15 cellular contexts compared by ENCODE assay signal in the genomic region with DNA sequence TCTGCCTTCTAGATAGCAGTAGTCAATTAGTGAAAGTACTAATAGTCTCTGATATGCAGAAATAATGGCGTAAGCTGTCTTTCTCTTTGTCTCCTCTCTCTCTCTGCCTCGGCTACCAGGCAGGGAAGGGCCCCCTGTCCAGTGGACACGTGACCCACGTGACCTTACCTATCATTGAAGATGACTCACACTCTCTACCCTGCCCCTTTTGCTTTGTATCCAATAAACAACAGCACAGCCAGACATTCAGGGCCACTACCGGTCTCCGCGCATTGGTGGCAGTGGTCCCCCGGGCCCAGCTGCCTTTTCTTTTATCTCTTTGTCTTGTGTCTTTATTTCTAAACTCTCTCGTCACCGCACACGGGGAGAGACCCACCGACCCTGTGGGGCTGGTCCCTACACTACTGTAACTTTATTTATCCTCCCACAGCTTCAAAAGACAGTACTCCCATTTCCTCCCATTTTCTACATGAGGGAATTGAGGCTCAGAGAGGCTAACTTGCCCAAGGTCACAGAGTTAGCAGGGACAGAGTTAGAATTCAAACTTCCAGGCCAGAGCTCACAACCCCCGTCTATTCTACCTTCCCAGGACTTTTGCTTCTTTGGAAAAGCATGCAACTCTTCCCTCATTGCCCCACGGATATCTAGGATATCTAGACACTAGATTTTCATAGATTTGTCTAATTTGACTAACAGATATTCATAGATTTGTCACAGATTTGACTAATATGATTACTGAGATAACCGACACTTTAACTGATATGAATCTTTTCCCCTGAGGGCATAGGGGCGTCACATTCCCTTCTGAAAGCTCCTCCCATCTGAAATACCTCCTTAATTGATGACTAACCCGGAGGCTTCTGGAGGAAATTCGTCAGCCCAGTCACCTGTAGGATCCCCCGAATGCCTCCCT. TPM values are rescaled to one million over a fixed set of nuclear protein-coding genes. Genes with fewer than 3 reads are reported as not detected.
DNase-seq lines count a peak whose midpoint lies in the region; ATAC-seq and TF ChIP-seq lines count a peak whose summit lies in the region.
"Had no signal": no experiment of that assay in that cellular context is flagged by ENCODE, and none has a peak within 500 bp of the region (broad histone marks: within the 10 kb centered on the region; RNA-seq: fewer than 3 reads in every experiment).

No MANE protein-coding gene starts in this region.

- BruUV-seq in A673 (replicated peaks; lab: Mats Ljungman, UMichigan) = no TSS peak

- no peaks in the 10 kb centered on the region for H3F3A ChIP-seq in GM23248 (ENCODE audit: insufficient read depth)

- H3K27ac ChIP-seq in A673 (ENCODE audit: low read depth, low read length, poor library complexity, severe bottlenecking) = no peak overlapping the region
- no peak overlapping the region for H3K27ac ChIP-seq in GM23248
- no peak overlapping the region for H3K27ac ChIP-seq in lower lobe of right lung
- no peak overlapping the region for H3K27ac ChIP-seq in ascending aorta

- WGBS in GM23248 (ENCODE audit: low coverage in 1 of 2, low lambda C conversion rate in 2 of 2, missing lambda C conversion rate in 2 of 2), 2 experiments = 57 to 60% methylated on average over 19 of the region's 19 CpGs

- POLR2A ChIA-PET in A673 (lab: Charles Lee; ENCODE audit: low non-redundant PET) = no interaction called here

- H3K9me2 ChIP-seq in GM23248 (ENCODE audit: insufficient read depth) = no peaks in the 10 kb centered on the region

- no peaks in the 10 kb centered on the region for H3K79me2 ChIP-seq in GM23248 (ENCODE audit: insufficient read depth)

- no peak for ATAC-seq in GM19324 (IDR thresholded peaks at IDR 0.05; ENCODE audit: low FRiP score, unreplicated experiment)
- no peak for ATAC-seq in lower lobe of right lung

- H3K9ac ChIP-seq in GM23248 = no peak overlapping the region

- H4K20me1 ChIP-seq in GM23248 (ENCODE audit: insufficient read depth) = no peaks in the 10 kb centered on the region

- intact Hi-C loops in A673 (cut with micrococcal nuclease; ENCODE audit: unreplicated experiment) = no loop called here
- intact Hi-C loops in lower lobe of right lung (cut with DNase I) = no loop called here
- intact Hi-C loops in ascending aorta (cut with DNase I) = no loop called here

- TF ChIP-seq CTCF in A673 (conservative IDR thresholded peaks at IDR 0.05; ENCODE audit: low read depth, low read length) (no peak), fibroblast of the aortic adventitia (IDR thresholded peaks at IDR 0.05; ENCODE audit: insufficient read depth, low read length) (no peak), lower lobe of right lung (IDR thresholded peaks at IDR 0.05) (no peak), ascending aorta (IDR thresholded peaks at IDR 0.05) (no peak)

- CTCF ChIA-PET in A673 (lab: Charles Lee) = interaction anchor here (0.9 kb wide), 1 partner anchor 38 kb away, joined by 3 read pairs; no protein-coding TSS in a partner anchor

- H3K27me3 ChIP-seq in A673 (replicated peaks; ENCODE audit: insufficient read depth, low read depth, low read length, poor library complexity) (no peaks in the 10 kb centered on the region), GM23248 (replicated peaks; ENCODE audit: insufficient read depth) (peaks cover 39% of the 10 kb centered on the region; the same call in 1 of the 2 replicates), lower lobe of right lung (ENCODE audit: low read depth) (no peaks in the 10 kb centered on the region), ascending aorta (no peaks in the 10 kb centered on the region)

- in situ Hi-C loops in GM23248 (cut with MboI) = no loop called here

- H3K4me1 ChIP-seq in A673 (ENCODE audit: insufficient read depth, low read length, poor library complexity, severe bottlenecking) (peaks cover 12% of the 10 kb centered on the region), GM23248 (ENCODE audit: insufficient read depth) (peaks cover 4% of the 10 kb centered on the region), lower lobe of right lung (no peaks in the 10 kb centered on the region), ascending aorta (peaks cover 0 to 5% of the 10 kb centered on the region in 2 donors)

- no peak overlapping the region for H3K4me2 ChIP-seq in GM23248 (ENCODE audit: unreplicated experiment)

- no peak overlapping the region for H2AFZ ChIP-seq in GM23248

- no peak overlapping the region for H3K4me3 ChIP-seq in A673 (ENCODE audit: low read depth, low read length, poor library complexity, severe bottlenecking)
- H3K4me3 ChIP-seq in GM23248 = no peak overlapping the region
- H3K4me3 ChIP-seq in fibroblast of the aortic adventitia (ENCODE audit: low read depth, low read length) = no peak overlapping the region
- H3K4me3 ChIP-seq in lower lobe of right lung = no peak overlapping the region
- H3K4me3 ChIP-seq in ascending aorta = no peak overlapping the region

- DNase-seq in A673 (ENCODE audit: low spot score) = peak; percentile 53
- peak; percentile 42 for DNase-seq in GM23248
- peak; percentile 89 for DNase-seq in NCI-H526 treated with DMSO at 0.1 percent for 48 hours (lab: John Stamatoyannopoulos, UW)
- peak; percentile 6 for DNase-seq in fibroblast of the aortic adventitia (ENCODE audit: low read depth)
- no peak for DNase-seq in NCI-H1092 (lab: John Stamatoyannopoulos, UW)
- no peak for DNase-seq in lower lobe of right lung
- no peak for DNase-seq in ascending aorta (ENCODE audit: low spot score in 2 of 2)
- DNase-seq: activated naive CD4-positive, alpha-beta T cell; effector CD8-positive, alpha-beta T cell; NCI-H69 had no signal

- H3K9me3 ChIP-seq in A673 (ENCODE audit: low read depth, low read length, poor library complexity, severe bottlenecking) (no peaks in the 10 kb centered on the region), GM23248 (ENCODE audit: low read depth) (no peaks in the 10 kb centered on the region), lower lobe of right lung (no peaks in the 10 kb centered on the region), ascending aorta (no peaks in the 10 kb centered on the region)

- no peaks in the 10 kb centered on the region for H3K36me3 ChIP-seq in A673 (ENCODE audit: insufficient read depth, low read length, poor library complexity, severe bottlenecking)
- no peaks in the 10 kb centered on the region for H3K36me3 ChIP-seq in GM23248 (ENCODE audit: low read depth)
- H3K36me3 ChIP-seq in lower lobe of right lung = no peaks in the 10 kb centered on the region
- no peaks in the 10 kb centered on the region for H3K36me3 ChIP-seq in ascending aorta

RNA-seq across cellular contexts. Expression of a gene that starts 2.4 kb away (rescaled TPM):
- total RNA-seq in A673 (2021) (not detected in 2 replicates), fibroblast of the aortic adventitia (ENCODE audit: low replicate concordance) (not detected in 2 replicates), lower lobe of right lung (not detected), ascending aorta (not detected)
- not detected in 2 replicates for total RNA-seq in GM23248 (2014; rRNA removed; shearing (Covaris generic))
- polyA plus RNA-seq in GM23248 (2016; fragmentation: Nextera tagmentation; extraction: Ambion mirVana) = not detected in 2 replicates
- total RNA-seq: activated CD8-positive, alpha-beta memory T cell treated with anti-CD3 and anti-CD28 coated beads for 36 hours; H4; pulmonary artery endothelial cell; urinary bladder had no signal

Comparison
In these comparisons a context has a peak if more than half of its experiments do, and no peak if none do; other contexts are left out.
1. DNase-seq: peak in A673 (single experiment), GM23248 (single experiment), NCI-H526 treated with DMSO at 0.1 percent for 48 hours (single experiment) and fibroblast of the aortic adventitia (single experiment); none in NCI-H1092 (single experiment), lower lobe of right lung (single experiment) and ascending aorta (0 of 2).